ENCODE assay signal across 8 cellular contexts in the genomic region with DNA sequence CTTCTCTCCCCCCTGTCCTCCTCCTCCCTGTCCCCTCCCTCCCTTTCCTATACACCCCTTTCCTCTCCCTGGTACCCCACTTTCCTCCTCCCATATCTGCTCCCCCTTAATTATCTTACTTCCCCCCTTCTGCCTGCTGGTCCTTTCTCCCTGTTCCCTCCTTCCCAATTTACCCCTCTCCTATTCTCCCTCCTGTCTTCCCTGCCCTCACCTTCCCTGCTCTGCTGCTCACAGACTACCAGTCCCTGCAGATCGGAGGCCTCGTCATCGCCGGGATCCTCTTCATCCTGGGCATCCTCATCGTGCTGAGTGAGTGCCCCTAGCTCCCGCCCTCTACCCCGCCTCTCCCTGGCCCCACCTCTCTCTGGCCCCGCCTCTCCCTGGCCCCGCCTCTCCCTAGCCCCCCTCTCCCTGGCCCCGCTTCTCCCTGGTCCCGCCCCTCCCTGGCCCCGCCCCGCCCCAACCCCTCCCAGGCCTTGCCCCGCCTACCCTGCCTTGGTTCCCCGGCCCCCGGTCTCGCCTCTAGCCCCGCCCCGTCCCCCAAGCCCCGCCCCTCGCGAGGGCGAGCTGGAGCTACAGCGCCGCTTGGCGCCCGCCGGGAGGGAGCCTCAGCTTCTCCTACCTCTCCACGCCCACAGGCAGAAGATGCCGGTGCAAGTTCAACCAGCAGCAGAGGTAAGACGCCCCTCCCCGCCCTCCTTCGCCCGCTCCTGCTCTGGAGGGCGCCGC. TPM values are rescaled to one million over a fixed set of nuclear protein-coding genes. Genes with fewer than 3 reads are reported as not detected.
DNase-seq lines count a peak whose midpoint lies in the region; ATAC-seq, FAIRE-seq and TF ChIP-seq lines count a peak whose summit lies in the region.

No MANE protein-coding gene starts in this region.

- H3K27ac ChIP-seq in HEK293 (ENCODE audit: extremely low read depth, low read depth, low read length) (no peak overlapping the region), kidney (ENCODE audit: low read depth in 2 of 2, low read length in 2 of 2) (peak overlapping the region in 1 of 2 donors; percentile 32)

- H3K9ac ChIP-seq in kidney (ENCODE audit: low read length in 2 of 2): peak overlapping the region in 1 of 2 donors; percentile 19

- no peaks in the 10 kb centered on the region for H3K27me3 Mint-ChIP-seq in central memory CD8-positive, alpha-beta T cell

- H3K4me3 ChIP-seq in HEK293 (ENCODE audit: low read depth, low read length) (no peak overlapping the region), kidney (ENCODE audit: low read length in 2 of 2) (peak overlapping the region in 1 of 2 donors; percentile 38)

- no peaks in the 10 kb centered on the region for H3K36me3 Mint-ChIP-seq in central memory CD8-positive, alpha-beta T cell (ENCODE audit: insufficient read depth)

- POLR2A ChIA-PET in HEK293 (lab: Yijun Ruan, JAX): interaction anchor here (0.7 to 1.9 kb wide), 25 partner anchors 10 to 1432 kb away, joined by 3 to 26 read pairs (median 4); partner anchors contain the start of genes FAM187B, FXYD5, LIN37 and ZNF30

- H3K4me1 Mint-ChIP-seq in central memory CD8-positive, alpha-beta T cell: peaks cover 55% of the 10 kb centered on the region

- peak overlapping the region; percentile 75 for H3K4me3 Mint-ChIP-seq in central memory CD8-positive, alpha-beta T cell

- peak overlapping the region; percentile 41 for H3K27ac Mint-ChIP-seq in central memory CD8-positive, alpha-beta T cell (ENCODE audit: low read depth)

- H3K4me1 ChIP-seq in HEK293 (ENCODE audit: control insufficient read depth, insufficient read depth, low read length) (peaks cover 31% of the 10 kb centered on the region), kidney (ENCODE audit: control insufficient read depth in 1 of 2, insufficient read depth in 1 of 2, low read depth in 1 of 2, low read length in 2 of 2) (peaks cover 0 to 14% of the 10 kb centered on the region in 2 donors)

- DNase-seq in DMS 273 treated with DMSO at 0.1 percent for 48 hours (lab: John Stamatoyannopoulos, UW) (peak; percentile 85), NCI-H2196 treated with DMSO at 0.1 percent for 48 hours (lab: John Stamatoyannopoulos, UW; ENCODE audit: unreplicated experiment) (peak; percentile 94), kidney (peak; percentile 98)
- peak; percentile 97 to 98 for DNase-seq in activated CD4-positive, alpha-beta T cell treated with anti-CD3 and anti-CD28 coated beads for 24 hours (ENCODE audit: low read depth in 2 of 2)
- peak; percentile 85 to 86 for DNase-seq in central memory CD8-positive, alpha-beta T cell (ENCODE audit: low spot score in 2 of 2)
- peak; percentile 95 to 98 for DNase-seq in stimulated activated CD4-positive, alpha-beta T cell treated with anti-CD3 and anti-CD28 coated beads, Interleukin-15, amount 100 ng/mL, for 1 hour (ENCODE audit: low read depth in 1 of 2, low spot score in 1 of 2)

- ATAC-seq in central memory CD8-positive, alpha-beta T cell (replicated peaks; ENCODE audit: extremely low read depth, poor library complexity, severe bottlenecking): peak; percentile 76
- ATAC-seq in HG03135 (IDR thresholded peaks at IDR 0.05; ENCODE audit: unreplicated experiment): no peak

- no peaks in the 10 kb centered on the region for H3K9me3 ChIP-seq in HEK293 (ENCODE audit: control insufficient read depth, insufficient read depth, low read depth, low read length)
- no peaks in the 10 kb centered on the region for H3K9me3 ChIP-seq in kidney (ENCODE audit: control insufficient read depth in 1 of 2, low read length in 2 of 2)

- H3K36me3 ChIP-seq in HEK293 (ENCODE audit: control insufficient read depth in 2 of 2, insufficient read depth in 1 of 2, low read length in 2 of 2) (no peaks in the 10 kb centered on the region; a peak in 1 of 3 replicates), kidney (ENCODE audit: control insufficient read depth in 1 of 2, insufficient read depth in 2 of 2, low read length in 2 of 2) (no peaks in the 10 kb centered on the region)

- CTCF ChIA-PET in HEK293 (lab: Yijun Ruan, JAX): interaction anchor here (0.5 to 4.7 kb wide), 59 partner anchors 9 to 1375 kb away, joined by 3 to 82 read pairs (median 6); partner anchors contain the start of genes FXYD3 and FXYD5

- FAIRE-seq in kidney (lab: Jason Lieb, UNC): no peak

- intact Hi-C loops in kidney (cut with DNase I): no loop called here

- no peaks in the 10 kb centered on the region for H3K9me3 Mint-ChIP-seq in central memory CD8-positive, alpha-beta T cell

- TF ChIP-seq CTCF in HEK293 (tag by site-specific recombination; IDR thresholded peaks at IDR 0.05) (peak; percentile 90), kidney (IDR thresholded peaks at IDR 0.05; ENCODE audit: borderline replicate concordance, extremely low read depth, insufficient read depth) (peak; percentile 32)

TF ChIP-seq in HEK293, 187 proteins besides CTCF, POLR2A, EP300 and RAD21 (continues in another document):
- TF ChIP-seq ZBTB17 (tag by site-specific recombination; IDR thresholded peaks at IDR 0.05): peak; percentile 98
- peak; percentile 73; the same call in 1 of the 2 replicates for TF ChIP-seq ZNF792 (tag by site-specific recombination; IDR thresholded peaks at IDR 0.05)
- peak; percentile 89 for TF ChIP-seq SP3 (tag by site-specific recombination; IDR thresholded peaks at IDR 0.05)
- TF ChIP-seq ZNF2 (tag by site-specific recombination; IDR thresholded peaks at IDR 0.05): peak; percentile 24; the same call in 1 of the 2 replicates
- peak; percentile 47; the same call in 1 of the 2 replicates for TF ChIP-seq ZBTB20 (tag by site-specific recombination; IDR thresholded peaks at IDR 0.05)
- peak; percentile 85 for TF ChIP-seq ZNF791 (tag by site-specific recombination; IDR thresholded peaks at IDR 0.05)
- TF ChIP-seq, protein P1, sequence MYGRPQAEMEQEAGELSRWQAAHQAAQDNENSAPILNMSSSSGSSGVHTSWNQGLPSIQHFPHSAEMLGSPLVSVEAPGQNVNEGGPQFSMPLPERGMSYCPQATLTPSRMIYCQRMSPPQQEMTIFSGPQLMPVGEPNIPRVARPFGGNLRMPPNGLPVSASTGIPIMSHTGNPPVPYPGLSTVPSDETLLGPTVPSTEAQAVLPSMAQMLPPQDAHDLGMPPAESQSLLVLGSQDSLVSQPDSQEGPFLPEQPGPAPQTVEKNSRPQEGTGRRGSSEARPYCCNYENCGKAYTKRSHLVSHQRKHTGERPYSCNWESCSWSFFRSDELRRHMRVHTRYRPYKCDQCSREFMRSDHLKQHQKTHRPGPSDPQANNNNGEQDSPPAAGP (tag by site-specific recombination; IDR thresholded peaks at IDR 0.05): peak; percentile 72
- peak; percentile 42; the same call in 1 of the 2 replicates for TF ChIP-seq ZNF133 (tag by site-specific recombination; IDR thresholded peaks at IDR 0.05)
- TF ChIP-seq ZNF48 (tag by site-specific recombination; IDR thresholded peaks at IDR 0.05): no peak
- peak; percentile 95 for TF ChIP-seq ZBTB8A (tag by site-specific recombination; IDR thresholded peaks at IDR 0.05)
- peak; percentile 62 for TF ChIP-seq KLF8 (tag by site-specific recombination; IDR thresholded peaks at IDR 0.05)
- peak; percentile 71 for TF ChIP-seq KLF9 (tag by site-specific recombination; IDR thresholded peaks at IDR 0.05; ENCODE audit: low read depth)
- TF ChIP-seq ZFP37 (tag by site-specific recombination; IDR thresholded peaks at IDR 0.05): peak; percentile 48; the same call in 1 of the 2 replicates
- peak; percentile 97 for TF ChIP-seq ZNF366 (tag by site-specific recombination; conservative IDR thresholded peaks at IDR 0.05)
- TF ChIP-seq RBAK (tag by site-specific recombination; IDR thresholded peaks at IDR 0.05): peak; percentile 84; the same call in 1 of the 2 replicates
- TF ChIP-seq TRIM28 (IDR thresholded peaks at IDR 0.05; ENCODE audit: borderline replicate concordance, low read length): no peak
- no peak for TF ChIP-seq ZNF585B (tag by site-specific recombination; IDR thresholded peaks at IDR 0.05)
- peak; percentile 97 for TF ChIP-seq ZNF398 (tag by site-specific recombination; IDR thresholded peaks at IDR 0.05)
- TF ChIP-seq ZNF311 (tag by site-specific recombination; IDR thresholded peaks at IDR 0.05; ENCODE audit: borderline replicate concordance): peak; percentile 89; the same call in 1 of the 2 replicates
- TF ChIP-seq ZNF175 (tag by site-specific recombination; IDR thresholded peaks at IDR 0.05): no peak
- peak; percentile 75 for TF ChIP-seq YY2 (tag by site-specific recombination; IDR thresholded peaks at IDR 0.05)
- TF ChIP-seq ZNF645 (tag by site-specific recombination; IDR thresholded peaks at IDR 0.05): peak; percentile 89

RNA-seq across cellular contexts. Expression of gene FXYD7, which starts 2.0 kb away (rescaled TPM):
- total RNA-seq in kidney: 0.94 TPM
- not detected for polyA plus RNA-seq in kidney (ENCODE audit: insufficient read depth, low read depth, low replicate concordance)

RNA-seq across cellular contexts. Expression of gene FXYD1, which starts 2.4 kb away (rescaled TPM):
- 31.8 TPM for total RNA-seq in kidney
- 39.0 TPM for polyA plus RNA-seq in kidney (ENCODE audit: insufficient read depth, low read depth, low replicate concordance)

RNA-seq across cellular contexts. Expression of gene LGI4, which starts 6.2 kb away (rescaled TPM):
- 7.5 TPM for total RNA-seq in kidney
- 5.1 TPM for polyA plus RNA-seq in kidney (ENCODE audit: insufficient read depth, low read depth, low replicate concordance)

RNA-seq across cellular contexts. Expression of gene FXYD5, which starts 13.5 kb away (rescaled TPM):
- total RNA-seq in kidney: 84.5 TPM
- 41.9 TPM for polyA plus RNA-seq in kidney (ENCODE audit: insufficient read depth, low read depth, low replicate concordance)

RNA-seq across cellular contexts. Expression of gene FXYD3, which starts 25.4 kb away (rescaled TPM):
- total RNA-seq in kidney: 33.7 TPM
- polyA plus RNA-seq in kidney (ENCODE audit: insufficient read depth, low read depth, low replicate concordance): 26.4 TPM
